Comparison of ENCODE assay signal across 14 cellular contexts in genomic region chr11:66886671-66887221, GRCh38. TPM values are rescaled to one million over a fixed set of nuclear protein-coding genes. Genes with fewer than 3 reads are reported as not detected.
DNase-seq lines count a peak whose midpoint lies in the region; ATAC-seq, FAIRE-seq and TF ChIP-seq lines count a peak whose summit lies in the region.
"Had no signal": no experiment of that assay in that cellular context is flagged by ENCODE, and none has a peak within 500 bp of the region (broad histone marks: within the 10 kb centered on the region; RNA-seq: fewer than 3 reads in every experiment).

No MANE protein-coding gene starts in this region.

- no peak for TF ChIP-seq CTCF in cardiac fibroblast (IDR thresholded peaks at IDR 0.05; ENCODE audit: low read depth, low read length)

- peak; percentile 78 for ATAC-seq in Right ventricle myocardium superior (ENCODE audit: poor library complexity)

- FAIRE-seq in urothelium cell line (lab: Jason Lieb, UNC) (no peak), GM19239 (lab: Jason Lieb, UNC) (no peak)

- DNase-seq in Right ventricle myocardium superior (peak; percentile 65), cardiac septum (ENCODE audit: low spot score) (no peak), cardiac fibroblast (ENCODE audit: low read depth in 2 of 2) (peak; percentile 86), iris pigment epithelial cell (ENCODE audit: low read depth) (peak; percentile 76), urothelium cell line (ENCODE audit: low spot score) (peak; percentile 70), NCI-H69 (lab: John Stamatoyannopoulos, UW) (no peak), GM19239 (ENCODE audit: insufficient read length, low spot score) (no peak)
- no peak for DNase-seq in stimulated activated CD4-positive, alpha-beta T cell treated with anti-CD3 and anti-CD28 coated beads, Interleukin-2, amount 100 ng/mL, for 24 hours
- DNase-seq: activated CD4-positive, CD25-positive, alpha-beta regulatory T cell treated with anti-CD3 and anti-CD28 coated beads, Interleukin-2, amount 50 U/mL, for 72 hours; activated T-cell treated with anti-CD3 and anti-CD28 coated beads for 4 hours; DMS 273 treated with DMSO at 0.1 percent for 48 hours; NCI-H2081 treated with DMSO at 0.1 percent for 48 hours; stimulated activated CD8-positive, alpha-beta memory T cell treated with anti-CD3 and anti-CD28 coated beads, Interleukin-4, amount 100 ng/mL, for 48 hours had no signal

- intact Hi-C loops in Right ventricle myocardium superior (cut with DNase I) (no loop called here), cardiac septum (cut with DNase I) (no loop called here)

- H3K4me3 ChIP-seq in cardiac fibroblast (replicated peaks in 1 of 2; ENCODE audit: low read depth in 2 of 2, low read length in 2 of 2) = no peak overlapping the region
- H3K4me3 ChIP-seq: upper lobe of left lung had no signal

RNA-seq across cellular contexts. Expression of gene LRFN4, which starts 29.9 kb away (rescaled TPM):
- total RNA-seq in Right ventricle myocardium superior (20.5 TPM), cardiac septum (24.5 TPM)

RNA-seq across cellular contexts. Expression of gene RCE1, which starts 43.5 kb away (rescaled TPM):
- total RNA-seq in Right ventricle myocardium superior (6.2 TPM), cardiac septum (5.7 TPM)

Comparison
In these comparisons a context has a peak if more than half of its experiments do, and no peak if none do; other contexts are left out.
1. DNase-seq: peak in Right ventricle myocardium superior (single experiment), cardiac fibroblast (2 of 2), iris pigment epithelial cell (single experiment) and urothelium cell line (single experiment); none in cardiac septum (single experiment), NCI-H69 (single experiment), GM19239 (single experiment) and stimulated activated CD4-positive, alpha-beta T cell treated with anti-CD3 and anti-CD28 coated beads, Interleukin-2, amount 100 ng/mL, for 24 hours (0 of 2).